In genomic region chr20:38170914-38171300, GRCh38 we compare ENCODE assay signal across 16 cellular contexts. TPM values are rescaled to one million over a fixed set of nuclear protein-coding genes. Genes with fewer than 3 reads are reported as not detected.
DNase-seq lines count a peak whose midpoint lies in the region; ATAC-seq and TF ChIP-seq lines count a peak whose summit lies in the region.
"Had no signal": no experiment of that assay in that cellular context is flagged by ENCODE, and none has a peak within 500 bp of the region (broad histone marks: within the 10 kb centered on the region; RNA-seq: fewer than 3 reads in every experiment).

No MANE protein-coding gene starts in this region.

- no peak overlapping the region for H3K9ac ChIP-seq in neural progenitor cell

- no peaks in the 10 kb centered on the region for H3F3A ChIP-seq in neural progenitor cell (ENCODE audit: low read depth)

- ATAC-seq in GM19328 (IDR thresholded peaks at IDR 0.05; ENCODE audit: unreplicated experiment), result no peak
- ATAC-seq: activated CD4-positive, CD25-positive, alpha-beta regulatory T cell treated with anti-CD3 and anti-CD28 coated beads, Interleukin-2, amount 50 U/mL, for 24 hours; stimulated activated naive CD8-positive, alpha-beta T cell treated with anti-CD3 and anti-CD28 coated beads, Interleukin-15, amount 100 ng/mL, for 72 hours had no signal

- H3K9me3 ChIP-seq in neural progenitor cell (ENCODE audit: low read depth), result no peaks in the 10 kb centered on the region
- H3K9me3 ChIP-seq: Caco-2 had no signal

- H3K27ac Mint-ChIP-seq in chondrocyte (ENCODE audit: unreplicated experiment) (peak overlapping the region; percentile 69), neural progenitor cell (no peak overlapping the region)
- H3K27ac Mint-ChIP-seq: T-helper 2 cell treated with Interferon-gamma antibody and Interleukin-4, amounts not matched to agents 5 μg/mL and 100 μg/mL, for 36 hours had no signal

- DNase-seq in NCI-H82 treated with DMSO at 0.1 percent for 48 hours (lab: John Stamatoyannopoulos, UW; ENCODE audit: unreplicated experiment), result peak; percentile 59
- no peak for DNase-seq in chondrocyte (ENCODE audit: low spot score)
- DNase-seq in left kidney (ENCODE audit: low read depth, low spot score), result peak; percentile 31
- peak; percentile 18 for DNase-seq in stromal cell of bone marrow (ENCODE audit: low read depth)
- DNase-seq in neural progenitor cell (ENCODE audit: low spot score), result no peak
- no peak for DNase-seq in activated T-cell treated with anti-CD3 and anti-CD28 coated beads, Interleukin-2, amount 50 U/mL, for 48 hours
- DNase-seq: AML-193; Caco-2; HCEC 1CT; NCI-H1694 treated with DMSO at 0.1 percent for 48 hours; NCI-H345; SIG-M5; stimulated activated naive CD8-positive, alpha-beta T cell treated with anti-CD3 and anti-CD28 coated beads, Interleukin-15, amount 100 ng/mL, for 72 hours had no signal

- no peaks in the 10 kb centered on the region for H3K36me3 ChIP-seq in neural progenitor cell

- H2AFZ ChIP-seq in neural progenitor cell (replicated peaks), result no peak overlapping the region

- H3K4me2 ChIP-seq in neural progenitor cell, result no peak overlapping the region

- no peak overlapping the region for H3K4me3 ChIP-seq in neural progenitor cell

- no peaks in the 10 kb centered on the region for H3K79me2 ChIP-seq in neural progenitor cell (ENCODE audit: low read depth)

- H3K27me3 Mint-ChIP-seq in chondrocyte (ENCODE audit: low read depth) (no peaks in the 10 kb centered on the region), neural progenitor cell (ENCODE audit: insufficient read depth, low read depth) (peaks cover 7% of the 10 kb centered on the region)

- H4K20me1 ChIP-seq in neural progenitor cell (ENCODE audit: low read depth), result no peaks in the 10 kb centered on the region

- H3K4me3 Mint-ChIP-seq in chondrocyte (ENCODE audit: unreplicated experiment) (no peak overlapping the region), neural progenitor cell (no peak overlapping the region)
- H3K4me3 Mint-ChIP-seq: stimulated activated naive CD8-positive, alpha-beta T cell treated with anti-CD3 and anti-CD28 coated beads, Interleukin-15, amount 100 ng/mL, for 72 hours; T-helper 2 cell treated with Interferon-gamma antibody and Interleukin-4, amounts not matched to agents 5 μg/mL and 100 μg/mL, for 36 hours had no signal

- no peaks in the 10 kb centered on the region for H3K9me3 Mint-ChIP-seq in chondrocyte (ENCODE audit: low read depth)
- no peaks in the 10 kb centered on the region for H3K9me3 Mint-ChIP-seq in neural progenitor cell
- H3K9me3 Mint-ChIP-seq: stimulated activated naive CD8-positive, alpha-beta T cell treated with anti-CD3 and anti-CD28 coated beads, Interleukin-15, amount 100 ng/mL, for 72 hours; T-helper 2 cell treated with Interferon-gamma antibody and Interleukin-4, amounts not matched to agents 5 μg/mL and 100 μg/mL, for 36 hours had no signal

- H3K36me3 Mint-ChIP-seq in chondrocyte (ENCODE audit: low read depth) (no peaks in the 10 kb centered on the region), neural progenitor cell (no peaks in the 10 kb centered on the region)

- H3K4me1 Mint-ChIP-seq in chondrocyte (ENCODE audit: low read depth), result peaks cover 72% of the 10 kb centered on the region
- peaks cover 45% of the 10 kb centered on the region for H3K4me1 Mint-ChIP-seq in neural progenitor cell

- TF ChIP-seq CTCF in chondrocyte (IDR thresholded peaks at IDR 0.05) (no peak), neural progenitor cell (IDR thresholded peaks at IDR 0.05) (no peak)

- H3K27ac ChIP-seq in neural progenitor cell, result no peak overlapping the region

- H3K27me3 ChIP-seq in neural progenitor cell, result no peaks in the 10 kb centered on the region

- peaks cover 20% of the 10 kb centered on the region for H3K4me1 ChIP-seq in neural progenitor cell

RNA-seq across cellular contexts. Expression of gene TGM2, which starts 5.8 kb away (rescaled TPM):
- total RNA-seq in chondrocyte (7.1 to 22.3 TPM (median 17.7 TPM) in 3 replicates), neural progenitor cell (ENCODE audit: low replicate concordance) (0.22 and 0.28 TPM in 2 replicates)

Comparison
In these comparisons a context has a peak if more than half of its experiments do, and no peak if none do; other contexts are left out.
1. DNase-seq: peak in NCI-H82 treated with DMSO at 0.1 percent for 48 hours (single experiment), left kidney (single experiment) and stromal cell of bone marrow (single experiment); none in chondrocyte (single experiment), neural progenitor cell (single experiment) and activated T-cell treated with anti-CD3 and anti-CD28 coated beads, Interleukin-2, amount 50 U/mL, for 48 hours (0 of 2).